ENCODE assay signal across 8 cellular contexts in the genomic region with DNA sequence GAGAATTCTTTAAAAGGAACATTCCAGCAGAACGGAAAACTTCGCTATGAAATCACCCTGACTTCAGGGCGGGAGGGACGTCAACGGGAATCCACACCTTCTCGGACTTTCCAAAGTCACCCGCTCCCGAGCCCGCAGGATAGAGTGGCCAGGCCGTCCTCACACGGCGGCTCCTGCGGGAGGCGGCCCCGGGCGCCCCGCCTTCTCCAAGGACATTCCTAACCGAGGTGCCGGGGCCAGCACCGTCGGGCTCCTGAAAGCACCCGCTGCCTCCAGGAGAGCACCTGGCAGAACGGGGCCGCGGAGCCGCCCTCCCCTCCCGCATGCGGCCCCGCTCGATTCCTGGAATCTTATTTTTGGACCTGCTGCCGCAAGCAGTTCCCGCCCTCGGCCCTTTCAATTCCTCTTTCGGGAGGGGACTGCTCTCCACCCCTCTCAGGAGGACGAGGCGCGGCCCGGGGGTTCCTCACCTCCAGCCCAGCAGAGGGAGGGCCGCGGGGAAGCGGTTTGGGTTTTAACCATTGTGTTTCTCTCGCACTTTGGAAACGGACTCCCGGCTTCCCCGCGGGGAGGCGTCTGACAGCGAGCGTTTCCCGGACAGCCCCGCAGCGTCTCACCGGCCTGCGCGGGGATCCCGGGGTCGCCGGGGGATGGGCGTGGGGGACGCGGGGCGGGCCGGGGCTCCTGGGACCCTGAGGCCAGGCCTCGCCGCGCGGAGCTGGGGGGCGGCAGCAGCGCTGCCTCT. TPM values are rescaled to one million over a fixed set of nuclear protein-coding genes. Genes with fewer than 3 reads are reported as not detected.
A peak's percentile ranks its signal among the peaks of the same experiment; 100 is the strongest.
DNase-seq lines count a peak whose midpoint lies in the region; ATAC-seq, FAIRE-seq and TF ChIP-seq lines count a peak whose summit lies in the region.

No MANE protein-coding gene starts in this region.

- peaks cover 2 to 14% of the 10 kb centered on the region in 2 experiments for H3K27me3 ChIP-seq in GM12878 (replicated peaks in 1 of 2; ENCODE audit: control insufficient read depth in 2 of 2, insufficient read depth in 2 of 2, low read length in 1 of 2)

- H3K4me3 ChIP-seq in LNCaP clone FGC (ENCODE audit: low read depth, low read length): peak overlapping the region; percentile 46
- peak overlapping the region; percentile 57; the same call in 1 of the 2 replicates for H3K4me3 ChIP-seq in GM12878
- peak overlapping the region; percentile 50 for H3K4me3 ChIP-seq in iPS-11a (ENCODE audit: low read depth, low read length)

- no peak for TF ChIP-seq RAD21 in GM12878 (IDR thresholded peaks at IDR 0.05; ENCODE audit: insufficient read depth, low read depth, low read length)

- no peak for FAIRE-seq in GM12878 (lab: Jason Lieb, UNC)

- no peak for TF ChIP-seq POLR2A in GM12878 (IDR thresholded peaks at IDR 0.05; ENCODE audit: low read depth, low read length)

- no peak overlapping the region for H3K9ac ChIP-seq in GM12878 (ENCODE audit: control insufficient read depth, insufficient read depth, low read length)

- no peak overlapping the region for H3K27ac ChIP-seq in GM12878 (ENCODE audit: control insufficient read depth, insufficient read depth)

- CTCF ChIA-PET in GM12878 (lab: Yijun Ruan, JAX): no interaction called here

- POLR2A ChIA-PET in GM12878 (lab: Charles Lee): no interaction called here

- no peaks in the 10 kb centered on the region for H3K36me3 ChIP-seq in GM12878 (ENCODE audit: control insufficient read depth in 2 of 2, insufficient read depth in 2 of 2, low read length in 1 of 2)

- in situ Hi-C loops in GM12878 (cut with MboI): no loop called here

- no TSS peak for BruUV-seq in GM12878 (replicated peaks; lab: Mats Ljungman, UMichigan)

- 3% methylated on average over 69 of the region's 69 CpGs for WGBS in GM12878 (ENCODE audit: insufficient coverage, insufficient replicate concordance, low lambda C conversion rate, missing lambda C conversion rate)

- ATAC-seq in GM12878 (peak; percentile 57), GM21825 (IDR thresholded peaks at IDR 0.05; ENCODE audit: unreplicated experiment) (no peak), GM19023 (IDR thresholded peaks at IDR 0.05; ENCODE audit: unreplicated experiment) (no peak)

- H3K4me1 ChIP-seq in GM12878 (ENCODE audit: control insufficient read depth, insufficient read depth, low read length): no peaks in the 10 kb centered on the region

- RAD21 ChIA-PET in GM12878 (lab: Charles Lee; ENCODE audit: unreplicated experiment): no interaction called here

- no peaks in the 10 kb centered on the region for H3K79me2 ChIP-seq in GM12878 (ENCODE audit: control insufficient read depth, insufficient read depth, low read length)

- H3K9me3 ChIP-seq in GM12878 (replicated peaks; ENCODE audit: control insufficient read depth, insufficient read depth, low read length): no peaks in the 10 kb centered on the region; the same call in 2 of the 3 replicates

- TF ChIP-seq CTCF in LNCaP clone FGC (IDR thresholded peaks at IDR 0.05; ENCODE audit: control insufficient read depth, extremely low read depth, insufficient read depth): no peak
- no peak for TF ChIP-seq CTCF in GM12878 (IDR thresholded peaks at IDR 0.05 in 2 of 3, conservative IDR thresholded peaks at IDR 0.05 in 1 of 3; ENCODE audit: control insufficient read depth in 2 of 3, extremely low read depth in 1 of 3, insufficient read depth in 1 of 3, low read depth in 3 of 3, low read length in 3 of 3)

- H2AFZ ChIP-seq in GM12878 (ENCODE audit: control insufficient read depth, low read depth, low read length): no peak overlapping the region; the same call in 1 of the 2 replicates

- intact Hi-C loops in GM12878 (cut with micrococcal nuclease; ENCODE audit: unreplicated experiment): no loop called here

- DNase-seq in NCI-H1092 treated with DMSO at 0.1 percent for 48 hours (lab: John Stamatoyannopoulos, UW) (peak; percentile 34), NCI-H1092 (lab: John Stamatoyannopoulos, UW) (no peak), LNCaP clone FGC (ENCODE audit: low read depth) (no peak), GM12878 (ENCODE audit: low read depth, low spot score) (no peak), retina (peak; percentile 70)

- H4K20me1 ChIP-seq in GM12878 (ENCODE audit: control insufficient read depth, insufficient read depth): no peaks in the 10 kb centered on the region

- TF ChIP-seq EP300 in GM12878 (IDR thresholded peaks at IDR 0.05; ENCODE audit: borderline replicate concordance in 1 of 2, control insufficient read depth in 1 of 2, low read depth in 2 of 2, low read length in 2 of 2): no peak

- peak overlapping the region; percentile 86 for H3K4me2 ChIP-seq in GM12878 (ENCODE audit: control insufficient read depth, insufficient read depth)

- SMC1A ChIA-PET in GM12878 (lab: Charles Lee; ENCODE audit: uncharacterized antibody, unreplicated experiment): no interaction called here

TF ChIP-seq in GM12878, 131 proteins besides CTCF, POLR2A, EP300 and RAD21:
- no peak for TF ChIP-seq NR2C1 (IDR thresholded peaks at IDR 0.05)
- no peak for TF ChIP-seq IRF4 (IDR thresholded peaks at IDR 0.05; ENCODE audit: low read depth, low read length)
- TF ChIP-seq, protein P1, sequence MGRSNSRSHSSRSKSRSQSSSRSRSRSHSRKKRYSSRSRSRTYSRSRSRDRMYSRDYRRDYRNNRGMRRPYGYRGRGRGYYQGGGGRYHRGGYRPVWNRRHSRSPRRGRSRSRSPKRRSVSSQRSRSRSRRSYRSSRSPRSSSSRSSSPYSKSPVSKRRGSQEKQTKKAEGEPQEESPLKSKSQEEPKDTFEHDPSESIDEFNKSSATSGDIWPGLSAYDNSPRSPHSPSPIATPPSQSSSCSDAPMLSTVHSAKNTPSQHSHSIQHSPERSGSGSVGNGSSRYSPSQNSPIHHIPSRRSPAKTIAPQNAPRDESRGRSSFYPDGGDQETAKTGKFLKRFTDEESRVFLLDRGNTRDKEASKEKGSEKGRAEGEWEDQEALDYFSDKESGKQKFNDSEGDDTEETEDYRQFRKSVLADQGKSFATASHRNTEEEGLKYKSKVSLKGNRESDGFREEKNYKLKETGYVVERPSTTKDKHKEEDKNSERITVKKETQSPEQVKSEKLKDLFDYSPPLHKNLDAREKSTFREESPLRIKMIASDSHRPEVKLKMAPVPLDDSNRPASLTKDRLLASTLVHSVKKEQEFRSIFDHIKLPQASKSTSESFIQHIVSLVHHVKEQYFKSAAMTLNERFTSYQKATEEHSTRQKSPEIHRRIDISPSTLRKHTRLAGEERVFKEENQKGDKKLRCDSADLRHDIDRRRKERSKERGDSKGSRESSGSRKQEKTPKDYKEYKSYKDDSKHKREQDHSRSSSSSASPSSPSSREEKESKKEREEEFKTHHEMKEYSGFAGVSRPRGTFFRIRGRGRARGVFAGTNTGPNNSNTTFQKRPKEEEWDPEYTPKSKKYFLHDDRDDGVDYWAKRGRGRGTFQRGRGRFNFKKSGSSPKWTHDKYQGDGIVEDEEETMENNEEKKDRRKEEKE (IDR thresholded peaks at IDR 0.05): no peak
- TF ChIP-seq GATAD2B (conservative IDR thresholded peaks at IDR 0.05; ENCODE audit: low read depth): no peak
- TF ChIP-seq IKZF1 (conservative IDR thresholded peaks at IDR 0.05): 0 out of 2 replicates have a peak, but pooled peaks have one; percentile 23
- no peak for TF ChIP-seq BRCA1 (IDR thresholded peaks at IDR 0.05; ENCODE audit: low read depth, low read length)
- TF ChIP-seq, protein P2, sequence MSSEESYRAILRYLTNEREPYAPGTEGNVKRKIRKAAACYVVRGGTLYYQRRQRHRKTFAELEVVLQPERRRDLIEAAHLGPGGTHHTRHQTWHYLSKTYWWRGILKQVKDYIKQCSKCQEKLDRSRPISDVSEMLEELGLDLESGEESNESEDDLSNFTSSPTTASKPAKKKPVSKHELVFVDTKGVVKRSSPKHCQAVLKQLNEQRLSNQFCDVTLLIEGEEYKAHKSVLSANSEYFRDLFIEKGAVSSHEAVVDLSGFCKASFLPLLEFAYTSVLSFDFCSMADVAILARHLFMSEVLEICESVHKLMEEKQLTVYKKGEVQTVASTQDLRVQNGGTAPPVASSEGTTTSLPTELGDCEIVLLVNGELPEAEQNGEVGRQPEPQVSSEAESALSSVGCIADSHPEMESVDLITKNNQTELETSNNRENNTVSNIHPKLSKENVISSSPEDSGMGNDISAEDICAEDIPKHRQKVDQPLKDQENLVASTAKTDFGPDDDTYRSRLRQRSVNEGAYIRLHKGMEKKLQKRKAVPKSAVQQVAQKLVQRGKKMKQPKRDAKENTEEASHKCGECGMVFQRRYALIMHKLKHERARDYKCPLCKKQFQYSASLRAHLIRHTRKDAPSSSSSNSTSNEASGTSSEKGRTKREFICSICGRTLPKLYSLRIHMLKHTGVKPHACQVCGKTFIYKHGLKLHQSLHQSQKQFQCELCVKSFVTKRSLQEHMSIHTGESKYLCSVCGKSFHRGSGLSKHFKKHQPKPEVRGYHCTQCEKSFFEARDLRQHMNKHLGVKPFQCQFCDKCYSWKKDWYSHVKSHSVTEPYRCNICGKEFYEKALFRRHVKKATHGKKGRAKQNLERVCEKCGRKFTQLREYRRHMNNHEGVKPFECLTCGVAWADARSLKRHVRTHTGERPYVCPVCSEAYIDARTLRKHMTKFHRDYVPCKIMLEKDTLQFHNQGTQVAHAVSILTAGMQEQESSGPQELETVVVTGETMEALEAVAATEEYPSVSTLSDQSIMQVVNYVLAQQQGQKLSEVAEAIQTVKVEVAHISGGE (CRISPR knock-in tag; IDR thresholded peaks at IDR 0.05): no peak
- peak; percentile 43; the same call in 1 of the 2 replicates for TF ChIP-seq SPI1 (IDR thresholded peaks at IDR 0.05; ENCODE audit: borderline replicate concordance, insufficient read depth, low read depth, low read length)
- no peak for TF ChIP-seq PAX5 (IDR thresholded peaks at IDR 0.05; ENCODE audit: borderline replicate concordance, low read depth, low read length)
TF ChIP-seq in GM12878: peak in this region for 2.

RNA-seq across cellular contexts. Expression of a gene that starts 0.9 kb away (rescaled TPM):
- total RNA-seq in GM12878 (2013; cell fraction: nucleolus; rRNA removed): 0.35 and 0.39 TPM in 2 replicates
- total RNA-seq in GM12878 (2014; rRNA removed) (0.11 TPM in 2 replicates), GM12878 (2014; rRNA removed; fragmentation: Illumina TruSeq; extraction: Trizol) (0.09 TPM in 1 of 2 replicates, not detected in the other), GM12878 (2021) (0.24 and 0.59 TPM in 2 replicates)
- polyA plus RNA-seq in GM12878 (2011; ENCODE audit: low read depth): 0.16 TPM
- polyA plus RNA-seq in GM12878 (2011; rRNA removed) (0.04 and 0.06 TPM in 2 replicates), GM12878 (2014; fragmentation: Illumina TruSeq; extraction: Trizol) (0.07 TPM in 1 of 2 replicates, not detected in the other), GM12878 (2014; fragmentation: Nextera tagmentation; extraction: Ambion mirVana) (not detected), GM12878 (2014; rRNA removed) (0.03 and 0.11 TPM in 2 replicates), GM12878 (2016; fragmentation: Nextera tagmentation; extraction: Ambion mirVana) (under 1 TPM; 0.36 to 0.38 TPM)
- 0.05 and 0.07 TPM in 2 replicates for polyA plus RNA-seq in GM12878 (2011; cell fraction: cytosol; rRNA removed)
- 0.66 and 0.85 TPM in 2 replicates for polyA plus RNA-seq in GM12878 (2011; cell fraction: nucleus; rRNA removed)
- polyA plus RNA-seq in GM12878 (2012): 0.41 and 0.74 TPM in 2 replicates
- not detected in 2 replicates for polyA minus RNA-seq in GM12878 (2011; rRNA and poly(A)+ RNA removed)
- 0.80 TPM in 1 of 2 replicates, not detected in the other for polyA minus RNA-seq in GM12878 (2011; cell fraction: cytosol; rRNA and poly(A)+ RNA removed)
- polyA minus RNA-seq in GM12878 (2011; cell fraction: nucleus; rRNA and poly(A)+ RNA removed): 0.12 and 0.19 TPM in 2 replicates

Comparison
In these comparisons a context has a peak if more than half of its experiments do, and no peak if none do; other contexts are left out.
1. DNase-seq: peak in NCI-H1092 treated with DMSO at 0.1 percent for 48 hours (single experiment) and retina (single experiment); none in NCI-H1092 (single experiment), LNCaP clone FGC (single experiment) and GM12878 (single experiment).
2. Peak in every context shown above with its lines, with median percentiles within 50 percentile points of each other: H3K4me3 ChIP-seq.